In the genomic region with DNA sequence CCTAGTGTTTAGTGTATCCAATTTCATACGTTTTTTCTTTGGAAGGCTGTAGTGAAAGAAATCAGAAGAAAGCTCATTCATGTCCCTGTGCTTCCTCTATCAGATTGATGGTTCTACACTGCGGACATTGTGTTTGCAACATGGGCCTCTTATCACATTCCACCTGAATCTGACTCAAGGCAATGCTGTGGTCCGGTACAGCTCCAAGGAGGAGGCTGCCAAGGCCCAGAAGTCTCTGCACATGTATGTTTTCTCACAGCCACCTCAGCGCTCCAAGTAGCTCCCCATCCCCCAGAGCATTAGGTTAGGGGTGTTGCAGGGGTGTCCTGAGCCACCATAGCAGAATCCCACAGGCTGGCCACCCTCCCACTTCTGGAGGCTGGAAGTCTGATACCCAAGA, we compare ENCODE assay signal across 19 cellular contexts. TPM values are rescaled to one million over a fixed set of nuclear protein-coding genes. Genes with fewer than 3 reads are reported as not detected.
DNase-seq lines count a peak whose midpoint lies in the region; ATAC-seq, FAIRE-seq and TF ChIP-seq lines count a peak whose summit lies in the region.
"Had no signal": no experiment of that assay in that cellular context is flagged by ENCODE, and none has a peak within 500 bp of the region (broad histone marks: within the 10 kb centered on the region; RNA-seq: fewer than 3 reads in every experiment).

No MANE protein-coding gene starts in this region.

- H3K4me3 ChIP-seq in left ventricle myocardium inferior (no peak overlapping the region), K562 (no peak overlapping the region), pancreas (no peak overlapping the region)
- H3K4me3 ChIP-seq: A549, GM23248 had no signal

- ATAC-seq in Right ventricle myocardium superior (ENCODE audit: poor library complexity): no peak
- ATAC-seq in K562: no peak
- peak in 3 of 4 donors; percentile 46 to 71 (median 61) for ATAC-seq in pancreas
- ATAC-seq in GM21737 (IDR thresholded peaks at IDR 0.05; ENCODE audit: unreplicated experiment): no peak
- ATAC-seq: CD8-positive, alpha-beta T cell; HCT116 had no signal

- CTCF ChIA-PET in K562 (lab: Yijun Ruan, JAX; ENCODE audit: low intra/inter-chr PET ratio): no interaction called here

- POLR2A ChIA-PET in K562 (lab: Yijun Ruan, JAX): interaction anchor here (0.6 to 0.7 kb wide), 2 partner anchors 74 to 834 kb away, joined by 3 read pairs; no protein-coding TSS in a partner anchor

- no peaks in the 10 kb centered on the region for H3K9me1 ChIP-seq in K562 (ENCODE audit: control insufficient read depth, insufficient read depth, low read length)

- no peak overlapping the region for H2AFZ ChIP-seq in K562 (ENCODE audit: low read depth, low read length)
- H2AFZ ChIP-seq: GM23248 had no signal

- TF ChIP-seq CTCF in left ventricle myocardium inferior (IDR thresholded peaks at IDR 0.05; ENCODE audit: borderline replicate concordance): no peak
- TF ChIP-seq CTCF in K562 (IDR thresholded peaks at IDR 0.05 in 2 of 3, conservative IDR thresholded peaks at IDR 0.05 in 1 of 3; ENCODE audit: insufficient read depth in 2 of 3, low read depth in 1 of 3, low read length in 3 of 3): no peak
- no peak for TF ChIP-seq CTCF in pancreas (IDR thresholded peaks at IDR 0.05)

- peaks cover 89% of the 10 kb centered on the region for H3K36me3 ChIP-seq in left ventricle myocardium inferior
- H3K36me3 ChIP-seq in K562 (ENCODE audit: control insufficient read depth, insufficient read depth, low read length): peaks cover 32% of the 10 kb centered on the region; the same call in 2 of the 3 replicates
- H3K36me3 ChIP-seq in pancreas: peaks cover 0 to 11% (median 0%) of the 10 kb centered on the region in 3 donors

- no peaks in the 10 kb centered on the region for H3K9me3 ChIP-seq in left ventricle myocardium inferior (replicated peaks)
- H3K9me3 ChIP-seq in K562 (replicated peaks; ENCODE audit: control insufficient read depth, insufficient read depth, low read depth, low read length): peaks cover 7% of the 10 kb centered on the region
- no peaks in the 10 kb centered on the region for H3K9me3 ChIP-seq in pancreas
- H3K9me3 ChIP-seq: BE2C had no signal

- peak; percentile 19 for FAIRE-seq in K562 (lab: Jason Lieb, UNC)
- no peak for FAIRE-seq in pancreas (lab: Jason Lieb, UNC)
- FAIRE-seq: A549, GM18507, H54 had no signal

- H3K27me3 ChIP-seq in left ventricle myocardium inferior (ENCODE audit: low read depth): no peaks in the 10 kb centered on the region
- no peaks in the 10 kb centered on the region for H3K27me3 ChIP-seq in K562 (ENCODE audit: control insufficient read depth in 2 of 2, insufficient read depth in 2 of 2, low read length in 2 of 2)
- no peaks in the 10 kb centered on the region for H3K27me3 ChIP-seq in pancreas
- H3K27me3 ChIP-seq: BE2C had no signal

- DNase-seq in left ventricle myocardium inferior (no peak), Right ventricle myocardium superior (no peak), K562 (ENCODE audit: extremely low read depth in 1 of 4, low spot score in 3 of 4) (no peak), pancreas (no peak), substantia nigra (lab: John Stamatoyannopoulos, UW) (no peak), NCI-H128 (lab: John Stamatoyannopoulos, UW; ENCODE audit: unreplicated experiment) (no peak), NOMO-1 treated with dmso at 0.1 percent for 144 hours (lab: John Stamatoyannopoulos, UW; ENCODE audit: unreplicated experiment) (no peak)
- DNase-seq: BE2C; Caco-2; CD8-positive, alpha-beta T cell; GM23248 had no signal

- 26% methylated on average over 4 of the region's 4 CpGs for WGBS in K562 (ENCODE audit: insufficient coverage, low coverage, missing lambda C conversion rate)
- WGBS in pancreas, 2 donors: 28 to 44% methylated on average over 4 of the region's 4 CpGs

- in situ Hi-C loops in K562 (cut with MboI): no loop called here

- H3K4me1 ChIP-seq in left ventricle myocardium inferior (peaks cover 1% of the 10 kb centered on the region), K562 (replicated peaks in 1 of 2; ENCODE audit: control insufficient read depth in 2 of 2, insufficient read depth in 2 of 2, low read length in 2 of 2) (peaks cover 0 to 13% of the 10 kb centered on the region in 2 experiments; a peak in 3 of 5 replicates), pancreas (no peaks in the 10 kb centered on the region)
- H3K4me1 ChIP-seq: A549, BE2C had no signal

- H3K79me2 ChIP-seq in K562 (ENCODE audit: control insufficient read depth, insufficient read depth, low read length): no peaks in the 10 kb centered on the region

- no peak for TF ChIP-seq EP300 in K562 (IDR thresholded peaks at IDR 0.05; ENCODE audit: low read length)

- intact Hi-C loops in left ventricle myocardium inferior (cut with micrococcal nuclease): no loop called here
- intact Hi-C loops in Right ventricle myocardium superior (cut with DNase I): no loop called here
- intact Hi-C loops in K562 (cut with micrococcal nuclease): no loop called here
- intact Hi-C loops in pancreas (cut with DNase I): no loop called here

- H3K4me2 ChIP-seq in K562 (ENCODE audit: insufficient read depth, low read length): no peak overlapping the region
- H3K4me2 ChIP-seq: A549 had no signal

- H3K27ac ChIP-seq in left ventricle myocardium inferior (replicated peaks): peak overlapping the region; percentile 6
- H3K27ac ChIP-seq in K562 (ENCODE audit: extremely low read depth, low read depth, low read length): no peak overlapping the region
- H3K27ac ChIP-seq in pancreas: no peak overlapping the region
- peak overlapping the region; percentile 26 for H3K27ac ChIP-seq in substantia nigra (ENCODE audit: low read depth, low read length, poor library complexity, severe bottlenecking)
- H3K27ac ChIP-seq: A549, GM23248, HL-60 had no signal

- BruUV-seq in K562 (replicated peaks; lab: Mats Ljungman, UMichigan): no TSS peak

- no peak for TF ChIP-seq POLR2A in K562 (conservative IDR thresholded peaks at IDR 0.05)

- no peak for TF ChIP-seq RAD21 in K562 (CRISPR knock-in tag; conservative IDR thresholded peaks at IDR 0.05 in 1 of 2, IDR thresholded peaks at IDR 0.05 in 1 of 2)

- H4K20me1 ChIP-seq in K562 (replicated peaks; ENCODE audit: control insufficient read depth, insufficient read depth, low read length): no peaks in the 10 kb centered on the region

- H3K9ac ChIP-seq in K562 (ENCODE audit: insufficient read depth in 1 of 2, low read depth in 2 of 2, low read length in 2 of 2): no peak overlapping the region
- H3K9ac ChIP-seq: GM23248 had no signal

RNA-seq across cellular contexts. Expression of gene TMC6, which starts 25.2 kb away (rescaled TPM):
- 39.5 TPM for total RNA-seq in left ventricle myocardium inferior
- total RNA-seq in Right ventricle myocardium superior: 57.2 TPM
- 470 and 1,385 TPM in 2 replicates for total RNA-seq in K562 (2011; cell fraction: chromatin; rRNA removed; ENCODE audit: low replicate concordance)
- total RNA-seq in K562 (2011; cell fraction: nucleolus; rRNA removed): 924 and 982 TPM in 2 replicates
- 574 and 584 TPM in 2 replicates for total RNA-seq in K562 (2011; cell fraction: nucleoplasm; rRNA removed)
- 183 and 200 TPM in 2 replicates for total RNA-seq in K562 (2014; rRNA removed)
- 30.2 and 33.0 TPM in 2 replicates for total RNA-seq in K562 (2014; rRNA removed; fragmentation: Illumina TruSeq; extraction: Trizol)
- total RNA-seq in K562 (2015; rRNA removed; fragmentation: Illumina TruSeq; extraction: Trizol): 64.8 and 66.9 TPM in 2 replicates
- 304 and 351 TPM in 2 replicates for total RNA-seq in K562 (2021)
- 66.9 and 116 TPM in 2 replicates for polyA plus RNA-seq in K562 (2011; rRNA removed)
- polyA plus RNA-seq in K562 (2011; cell fraction: cytosol; rRNA removed): 66.0 and 200 TPM in 2 replicates
- polyA plus RNA-seq in K562 (2011; cell fraction: nucleus; rRNA removed): 537 and 1,067 TPM in 2 replicates
- 156 and 191 TPM in 2 replicates for polyA plus RNA-seq in K562 (2012)
- polyA plus RNA-seq in K562 (2014; fragmentation: Illumina TruSeq; extraction: Trizol): 36.6 and 87.5 TPM in 2 replicates
- 1 to 10 TPM; 4.1 to 8.2 TPM for polyA plus RNA-seq in K562 (2014; fragmentation: Nextera tagmentation; extraction: Ambion mirVana)
- 201 and 246 TPM in 2 replicates for polyA plus RNA-seq in K562 (2014; rRNA removed)
- 21.1 and 34.2 TPM in 2 replicates for polyA minus RNA-seq in K562 (2011; rRNA and poly(A)+ RNA removed)
- 97.7 and 104 TPM in 2 replicates for polyA minus RNA-seq in K562 (2011; cell fraction: cytosol; rRNA and poly(A)+ RNA removed)
- 176 and 224 TPM in 2 replicates for polyA minus RNA-seq in K562 (2011; cell fraction: nucleus; rRNA and poly(A)+ RNA removed)
- total RNA-seq in pancreas: 10 to 100 TPM; 15.6 to 49.9 (median 21.7) TPM
- 10 to 100 TPM; 39.5 to 61.2 TPM for polyA plus RNA-seq in pancreas
- total RNA-seq: GM23248 had no signal
- polyA plus RNA-seq: GM23248 had no signal

RNA-seq across cellular contexts. Expression of gene TMC8, which starts 27.3 kb away (rescaled TPM):
- total RNA-seq in left ventricle myocardium inferior (1.3 TPM), Right ventricle myocardium superior (1.6 TPM), K562 (2014; rRNA removed) (4.8 TPM in 2 replicates), K562 (2014; rRNA removed; fragmentation: Illumina TruSeq; extraction: Trizol) (1.0 and 1.3 TPM in 2 replicates), K562 (2015; rRNA removed; fragmentation: Illumina TruSeq; extraction: Trizol) (1.3 TPM in 2 replicates), K562 (2021) (8.3 and 10.3 TPM in 2 replicates), pancreas (1 to 10 TPM in 5 of 6 donors, under 1 TPM in 1; 0.51 to 6.0 (median 2.2) TPM)
- 23.0 and 64.6 TPM in 2 replicates for total RNA-seq in K562 (2011; cell fraction: chromatin; rRNA removed; ENCODE audit: low replicate concordance)
- 33.3 and 43.0 TPM in 2 replicates for total RNA-seq in K562 (2011; cell fraction: nucleolus; rRNA removed)
- 24.9 and 26.8 TPM in 2 replicates for total RNA-seq in K562 (2011; cell fraction: nucleoplasm; rRNA removed)
- polyA plus RNA-seq in K562 (2011; rRNA removed) (3.5 and 6.1 TPM in 2 replicates), K562 (2014; fragmentation: Illumina TruSeq; extraction: Trizol) (2.8 and 5.7 TPM in 2 replicates), K562 (2014; fragmentation: Nextera tagmentation; extraction: Ambion mirVana) (under 1 TPM; 0.13 to 0.21 TPM), K562 (2014; rRNA removed) (4.1 and 10.9 TPM in 2 replicates), pancreas (1 to 10 TPM; 1.5 to 2.9 TPM)
- polyA plus RNA-seq in K562 (2011; cell fraction: cytosol; rRNA removed): 1.9 and 10.1 TPM in 2 replicates
- polyA plus RNA-seq in K562 (2011; cell fraction: nucleus; rRNA removed): 15.8 and 47.9 TPM in 2 replicates
- polyA plus RNA-seq in K562 (2012): 7.4 and 8.2 TPM in 2 replicates
- 2.4 and 2.5 TPM in 2 replicates for polyA minus RNA-seq in K562 (2011; rRNA and poly(A)+ RNA removed)
- polyA minus RNA-seq in K562 (2011; cell fraction: cytosol; rRNA and poly(A)+ RNA removed): 2.2 and 4.6 TPM in 2 replicates
- 9.6 and 12.8 TPM in 2 replicates for polyA minus RNA-seq in K562 (2011; cell fraction: nucleus; rRNA and poly(A)+ RNA removed)
- total RNA-seq: Caco-2, GM23248 had no signal
- polyA plus RNA-seq: AG04450, GM23248 had no signal

RNA-seq across cellular contexts. Expression of gene C17orf99, which starts 42.9 kb away (rescaled TPM):
- total RNA-seq in left ventricle myocardium inferior (not detected), Right ventricle myocardium superior (not detected), K562 (2014; rRNA removed) (16.8 and 17.3 TPM in 2 replicates), K562 (2014; rRNA removed; fragmentation: Illumina TruSeq; extraction: Trizol) (7.1 and 7.5 TPM in 2 replicates), K562 (2015; rRNA removed; fragmentation: Illumina TruSeq; extraction: Trizol) (4.0 and 5.8 TPM in 2 replicates), K562 (2021) (16.4 and 18.9 TPM in 2 replicates), pancreas (not detected)
- 66.4 and 86.5 TPM in 2 replicates for total RNA-seq in K562 (2011; cell fraction: chromatin; rRNA removed; ENCODE audit: low replicate concordance)
- total RNA-seq in K562 (2011; cell fraction: nucleolus; rRNA removed): 51.9 and 66.7 TPM in 2 replicates
- 36.2 and 47.7 TPM in 2 replicates for total RNA-seq in K562 (2011; cell fraction: nucleoplasm; rRNA removed)
- polyA plus RNA-seq in K562 (2011; rRNA removed) (15.9 and 16.2 TPM in 2 replicates), K562 (2014; fragmentation: Illumina TruSeq; extraction: Trizol) (14.3 and 20.0 TPM in 2 replicates), K562 (2014; fragmentation: Nextera tagmentation; extraction: Ambion mirVana) (1 to 10 TPM; 4.1 to 7.7 TPM), K562 (2014; rRNA removed) (16.4 and 19.9 TPM in 2 replicates), pancreas (not detected)
- polyA plus RNA-seq in K562 (2011; cell fraction: cytosol; rRNA removed): 11.8 and 31.5 TPM in 2 replicates
- 30.9 and 68.9 TPM in 2 replicates for polyA plus RNA-seq in K562 (2011; cell fraction: nucleus; rRNA removed)
- polyA plus RNA-seq in K562 (2012): 4.7 and 6.4 TPM in 2 replicates
- 2.7 and 10.0 TPM in 2 replicates for polyA minus RNA-seq in K562 (2011; rRNA and poly(A)+ RNA removed)
- polyA minus RNA-seq in K562 (2011; cell fraction: cytosol; rRNA and poly(A)+ RNA removed): 6.5 and 11.1 TPM in 2 replicates
- polyA minus RNA-seq in K562 (2011; cell fraction: nucleus; rRNA and poly(A)+ RNA removed): 5.6 and 11.8 TPM in 2 replicates
- total RNA-seq: Caco-2; CD8-positive, alpha-beta T cell; GM23248 had no signal
- polyA plus RNA-seq: A549, AG04450, CD14-positive monocyte, GM23248 had no signal

Comparison
In these comparisons a context has a peak if more than half of its experiments do, and no peak if none do; other contexts are left out.
1. H3K27ac ChIP-seq: peak in left ventricle myocardium inferior (single experiment) and substantia nigra (single experiment); none in K562 (single experiment) and pancreas (0 of 4).
2. ATAC-seq: peak in pancreas (3 of 4); none in Right ventricle myocardium superior (single experiment), K562 (single experiment) and GM21737 (single experiment).